14 cellular contexts compared by ENCODE assay signal in genomic region chr10:93757136-93757535, GRCh38. TPM values are rescaled to one million over a fixed set of nuclear protein-coding genes. Genes with fewer than 3 reads are reported as not detected.
DNase-seq lines count a peak whose midpoint lies in the region; ATAC-seq, FAIRE-seq and TF ChIP-seq lines count a peak whose summit lies in the region.
"Had no signal": no experiment of that assay in that cellular context is flagged by ENCODE, and none has a peak within 500 bp of the region (broad histone marks: within the 10 kb centered on the region; RNA-seq: fewer than 3 reads in every experiment).

No MANE protein-coding gene starts in this region.

- H3K4me3 ChIP-seq in GM12878, result no peak overlapping the region
- H3K4me3 ChIP-seq in gastrocnemius medialis, result peak overlapping the region in 2 of 4 donors; percentile 36 to 47
- no peak overlapping the region for H3K4me3 ChIP-seq in foreskin fibroblast (ENCODE audit: low read depth in 1 of 2, low read length in 2 of 2)

- peak; percentile 52 for DNase-seq in H9
- DNase-seq in GM12878 (ENCODE audit: low read depth, low spot score), result no peak
- DNase-seq in islet precursor cell, result peak; percentile 91
- DNase-seq in gastrocnemius medialis, result peak in 1 of 2 donors; percentile 16
- no peak for DNase-seq in NCI-H82 (lab: John Stamatoyannopoulos, UW)
- no peak for DNase-seq in activated naive CD4-positive, alpha-beta T cell treated with anti-CD3 and anti-CD28 coated beads, Interleukin-2, amount 50 U/mL, for 16 hours
- no peak for DNase-seq in activated T-cell treated with anti-CD3 and anti-CD28 coated beads, Interleukin-2, amount 50 U/mL, for 24 hours
- DNase-seq in foreskin fibroblast, result no peak
- DNase-seq: activated CD4-positive, alpha-beta T cell treated with anti-CD3 and anti-CD28 coated beads, Interleukin-2, amount 50 U/mL, for 4 hours; activated naive CD4-positive, alpha-beta T cell; CD8-positive, alpha-beta T cell; NCI-H1930; T-helper 1 cell had no signal

- no peak overlapping the region for H2BK12ac ChIP-seq in H9 (ENCODE audit: insufficient read length, low read depth, low read length)

- H2BK120ac ChIP-seq in H9 (ENCODE audit: low read depth, low read length, poor library complexity, severe bottlenecking), result no peak overlapping the region

- no peak overlapping the region for H4K5ac ChIP-seq in H9 (ENCODE audit: insufficient read length, low read depth, low read length)

- ATAC-seq in GM12878 (peak; percentile 26; the same call in 2 of the 3 replicates), gastrocnemius medialis (no peak)
- ATAC-seq: CD8-positive, alpha-beta T cell had no signal

- peaks cover 80 to 83% of the 10 kb centered on the region in 2 experiments for H3K4me1 Mint-ChIP-seq in H9
- H3K4me1 Mint-ChIP-seq in activated T-cell treated with anti-CD3 and anti-CD28 coated beads, Interleukin-2, amount 50 U/mL, for 24 hours (ENCODE audit: low read depth), result peaks cover 15% of the 10 kb centered on the region

- no peak overlapping the region for H2BK15ac ChIP-seq in H9 (ENCODE audit: low read depth, low read length)

- no peak overlapping the region for H2BK20ac ChIP-seq in H9 (ENCODE audit: low read depth, low read length, poor library complexity, severe bottlenecking)

- peaks cover 13% of the 10 kb centered on the region; the same call in 1 of the 2 replicates for H3K4me1 ChIP-seq in H9 (ENCODE audit: insufficient read depth, low read length)
- no peaks in the 10 kb centered on the region for H3K4me1 ChIP-seq in GM12878 (ENCODE audit: control insufficient read depth, insufficient read depth, low read length)
- H3K4me1 ChIP-seq in gastrocnemius medialis, result peaks cover 0 to 22% of the 10 kb centered on the region in 2 donors

- no peaks in the 10 kb centered on the region for H3K23me2 ChIP-seq in H9 (ENCODE audit: insufficient read length, low read depth, low read length, poor library complexity, severe bottlenecking)

- H4K20me1 ChIP-seq in H9 (ENCODE audit: control insufficient read depth, insufficient read depth, insufficient read length) (no peaks in the 10 kb centered on the region), GM12878 (ENCODE audit: control insufficient read depth, insufficient read depth) (no peaks in the 10 kb centered on the region)

- H2AFZ ChIP-seq in H9 (ENCODE audit: low read length) (no peak overlapping the region), GM12878 (ENCODE audit: control insufficient read depth, low read depth, low read length) (no peak overlapping the region)

- no TSS peak for BruUV-seq in GM12878 (replicated peaks; lab: Mats Ljungman, UMichigan)

- RAD21 ChIA-PET in GM12878 (lab: Charles Lee; ENCODE audit: unreplicated experiment), result no interaction called here

- H3K9me3 ChIP-seq in H9 (ENCODE audit: control insufficient read depth, low read depth, low read length) (no peaks in the 10 kb centered on the region), GM12878 (replicated peaks; ENCODE audit: control insufficient read depth, insufficient read depth, low read length) (no peaks in the 10 kb centered on the region; the same call in 2 of the 3 replicates), gastrocnemius medialis (no peaks in the 10 kb centered on the region)

- H3K4me2 ChIP-seq in H9 (ENCODE audit: insufficient read depth, insufficient read length, low read length) (no peak overlapping the region), GM12878 (ENCODE audit: control insufficient read depth, insufficient read depth) (no peak overlapping the region)

- no peaks in the 10 kb centered on the region for H3K36me3 ChIP-seq in GM12878 (ENCODE audit: control insufficient read depth in 2 of 2, insufficient read depth in 2 of 2, low read length in 1 of 2)
- H3K36me3 ChIP-seq in gastrocnemius medialis, result no peaks in the 10 kb centered on the region

- H3K27me3 ChIP-seq in H9 (ENCODE audit: insufficient read depth, low read length) (no peaks in the 10 kb centered on the region), GM12878 (replicated peaks in 1 of 2; ENCODE audit: control insufficient read depth in 2 of 2, insufficient read depth in 2 of 2, low read length in 1 of 2) (peaks cover 0 to 8% of the 10 kb centered on the region in 2 experiments; a peak in 2 of 4 replicates), gastrocnemius medialis (no peaks in the 10 kb centered on the region)

- no peak for TF ChIP-seq EP300 in GM12878 (IDR thresholded peaks at IDR 0.05; ENCODE audit: borderline replicate concordance in 1 of 2, control insufficient read depth in 1 of 2, low read depth in 2 of 2, low read length in 2 of 2)

- no peak overlapping the region for H2BK5ac ChIP-seq in H9 (ENCODE audit: insufficient read length, low read length)

- H3K9ac ChIP-seq in H9 (ENCODE audit: extremely low read depth, insufficient read length, low read length) (no peak overlapping the region), GM12878 (ENCODE audit: control insufficient read depth, insufficient read depth, low read length) (no peak overlapping the region)

- H3K27me3 Mint-ChIP-seq in H9 (ENCODE audit: low read depth), result peaks cover 55% of the 10 kb centered on the region
- H3K27me3 Mint-ChIP-seq in activated T-cell treated with anti-CD3 and anti-CD28 coated beads, Interleukin-2, amount 50 U/mL, for 24 hours, result peaks cover 48% of the 10 kb centered on the region

- no peak for TF ChIP-seq RAD21 in GM12878 (IDR thresholded peaks at IDR 0.05; ENCODE audit: insufficient read depth, low read depth, low read length)

- H3K18ac ChIP-seq in H9 (ENCODE audit: insufficient read length, low read depth, low read length), result no peak overlapping the region

- H2AK5ac ChIP-seq in H9 (ENCODE audit: insufficient read length, low read length), result no peak overlapping the region

- no peak overlapping the region for H3K4me3 Mint-ChIP-seq in H9
- H3K4me3 Mint-ChIP-seq in activated T-cell treated with anti-CD3 and anti-CD28 coated beads, Interleukin-2, amount 50 U/mL, for 24 hours, result no peak overlapping the region
- H3K4me3 Mint-ChIP-seq: CD8-positive, alpha-beta T cell; IgD-negative memory B cell had no signal

- SMC1A ChIA-PET in GM12878 (lab: Charles Lee; ENCODE audit: uncharacterized antibody, unreplicated experiment), result interaction anchor here (1.5 kb wide), 1 partner anchor 55 kb away, joined by 7 read pairs; the partner anchor contains the start of gene FRA10AC1

- H3K4ac ChIP-seq in H9 (ENCODE audit: low read depth, low read length), result no peak overlapping the region

- H3K14ac ChIP-seq in H9 (ENCODE audit: insufficient read depth, low read length), result no peak overlapping the region

- no peak for TF ChIP-seq POLR2A in GM12878 (IDR thresholded peaks at IDR 0.05; ENCODE audit: low read depth, low read length)
- no peak for TF ChIP-seq POLR2A in gastrocnemius medialis (IDR thresholded peaks at IDR 0.05)

- no peak overlapping the region for H3T11ph ChIP-seq in H9 (ENCODE audit: low read length)

- intact Hi-C loops in GM12878 (cut with micrococcal nuclease; ENCODE audit: unreplicated experiment), result loop anchor here (5.0 kb wide), 1 partner anchor 55 kb away; the partner anchor contains the start of gene FRA10AC1
- intact Hi-C loops in gastrocnemius medialis (cut with DNase I; ENCODE audit: low total_unique reads), result loop anchor here (5.0 kb wide), 1 partner anchor 55 kb away; no protein-coding TSS in a partner anchor

- in situ Hi-C loops in GM12878 (cut with MboI) (no loop called here), gastrocnemius medialis (cut with MboI; ENCODE audit: low sequenced_read_pairs in 4 of 4) (no loop called here)

- no peaks in the 10 kb centered on the region for H3K79me1 ChIP-seq in H9 (ENCODE audit: insufficient read depth, low read depth, low read length, poor library complexity, severe bottlenecking)

- H4K8ac ChIP-seq in H9 (replicated peaks; ENCODE audit: insufficient read length, low read depth, low read length), result no peak overlapping the region

- no peak overlapping the region for H4K91ac ChIP-seq in H9 (ENCODE audit: insufficient read length, low read depth, low read length)

- H3K27ac ChIP-seq in H9 (ENCODE audit: insufficient read length, low read depth, low read length), result no peak overlapping the region
- H3K27ac ChIP-seq in GM12878 (ENCODE audit: control insufficient read depth, insufficient read depth), result no peak overlapping the region
- H3K27ac ChIP-seq in gastrocnemius medialis, result peak overlapping the region in 3 of 4 donors; percentile 53 to 76 (median 76)

- no peak overlapping the region for H3K23ac ChIP-seq in H9 (ENCODE audit: insufficient read length, low read depth, low read length)

- WGBS in H9 (ENCODE audit: extremely low coverage, insufficient read length, low lambda C conversion rate), result no CpG with 5 or more reads among the region's 5 CpGs
- 22% methylated on average over 5 of the region's 5 CpGs for WGBS in GM12878 (ENCODE audit: insufficient coverage, insufficient replicate concordance, low lambda C conversion rate, missing lambda C conversion rate)

- no peak for FAIRE-seq in GM12878 (lab: Jason Lieb, UNC)

- peak overlapping the region in 1 of 3 experiments; percentile 32; a peak in 1 of 7 replicates for H3K27ac Mint-ChIP-seq in H9
- no peak overlapping the region for H3K27ac Mint-ChIP-seq in activated T-cell treated with anti-CD3 and anti-CD28 coated beads, Interleukin-2, amount 50 U/mL, for 24 hours
- H3K27ac Mint-ChIP-seq: CD8-positive, alpha-beta T cell; IgD-negative memory B cell had no signal

- H3K79me2 ChIP-seq in H9 (ENCODE audit: insufficient read depth, low read length) (no peaks in the 10 kb centered on the region), GM12878 (ENCODE audit: control insufficient read depth, insufficient read depth, low read length) (no peaks in the 10 kb centered on the region)

- CTCF ChIA-PET in GM12878 (lab: Yijun Ruan, JAX), result interaction anchor here (1.3 to 1.5 kb wide), 3 partner anchors 8 to 27 kb away, joined by 3 to 4 read pairs (median 3); no protein-coding TSS in a partner anchor

- no peak overlapping the region for H3K56ac ChIP-seq in H9 (ENCODE audit: insufficient read length, low read depth, low read length)

- no peaks in the 10 kb centered on the region for H3K36me3 Mint-ChIP-seq in H9 (ENCODE audit: insufficient read depth in 1 of 3, low read depth in 3 of 3)
- no peaks in the 10 kb centered on the region for H3K36me3 Mint-ChIP-seq in activated T-cell treated with anti-CD3 and anti-CD28 coated beads, Interleukin-2, amount 50 U/mL, for 24 hours (ENCODE audit: low read depth)
- H3K36me3 Mint-ChIP-seq: CD8-positive, alpha-beta T cell; IgD-negative memory B cell had no signal

- no peaks in the 10 kb centered on the region; a peak in 2 of 5 replicates for H3K9me3 Mint-ChIP-seq in H9
- no peaks in the 10 kb centered on the region for H3K9me3 Mint-ChIP-seq in activated T-cell treated with anti-CD3 and anti-CD28 coated beads, Interleukin-2, amount 50 U/mL, for 24 hours
- H3K9me3 Mint-ChIP-seq: CD8-positive, alpha-beta T cell; IgD-negative memory B cell had no signal

- peak; percentile 27; the same call in 1 of the 3 replicates for TF ChIP-seq CTCF in H9 (conservative IDR thresholded peaks at IDR 0.05)
- TF ChIP-seq CTCF in GM12878 (IDR thresholded peaks at IDR 0.05 in 2 of 3, conservative IDR thresholded peaks at IDR 0.05 in 1 of 3; ENCODE audit: control insufficient read depth in 2 of 3, extremely low read depth in 1 of 3, insufficient read depth in 1 of 3, low read depth in 3 of 3, low read length in 3 of 3), result peak in 1 of 3 experiments; percentile 16; a peak in 1 of 6 replicates
- TF ChIP-seq CTCF in gastrocnemius medialis (IDR thresholded peaks at IDR 0.05 in 4 of 5, conservative IDR thresholded peaks at IDR 0.05 in 1 of 5), result peak in 1 of 5 experiments; percentile 9
- TF ChIP-seq CTCF in foreskin fibroblast (IDR thresholded peaks at IDR 0.05; ENCODE audit: low read depth, low read length), result no peak

- POLR2A ChIA-PET in GM12878 (lab: Charles Lee), result no interaction called here

RNA-seq across cellular contexts. Expression of gene LGI1, which starts 0.6 kb away (rescaled TPM):
- total RNA-seq in H9 (2021) (1.1 and 1.2 TPM in 2 replicates), GM12878 (2014; rRNA removed) (not detected in 2 replicates), GM12878 (2014; rRNA removed; fragmentation: Illumina TruSeq; extraction: Trizol) (not detected in 2 replicates), GM12878 (2021) (not detected in 2 replicates), gastrocnemius medialis (10 to 100 TPM in 1 of 4 donors, under 1 TPM in 1, not detected in 2; 0.33 to 12.6 TPM)
- total RNA-seq in GM12878 (2013; cell fraction: nucleolus; rRNA removed), result not detected in 2 replicates
- not detected for polyA plus RNA-seq in GM12878 (2011; ENCODE audit: low read depth)
- polyA plus RNA-seq in GM12878 (2011; rRNA removed) (0.04 TPM in 1 of 2 replicates, not detected in the other), GM12878 (2014; fragmentation: Illumina TruSeq; extraction: Trizol) (not detected in 2 replicates), GM12878 (2014; fragmentation: Nextera tagmentation; extraction: Ambion mirVana) (not detected), GM12878 (2014; rRNA removed) (not detected in 2 replicates), GM12878 (2016; fragmentation: Nextera tagmentation; extraction: Ambion mirVana) (not detected)
- polyA plus RNA-seq in GM12878 (2011; cell fraction: cytosol; rRNA removed), result 0.16 TPM in 1 of 2 replicates, not detected in the other
- not detected in 2 replicates for polyA plus RNA-seq in GM12878 (2011; cell fraction: nucleus; rRNA removed)
- polyA plus RNA-seq in GM12878 (2012), result 0.06 TPM in 1 of 2 replicates, not detected in the other
- not detected in 2 replicates for polyA minus RNA-seq in GM12878 (2011; rRNA and poly(A)+ RNA removed)
- not detected in 2 replicates for polyA minus RNA-seq in GM12878 (2011; cell fraction: cytosol; rRNA and poly(A)+ RNA removed)
- polyA minus RNA-seq in GM12878 (2011; cell fraction: nucleus; rRNA and poly(A)+ RNA removed), result not detected in 2 replicates
- total RNA-seq: CD8-positive, alpha-beta T cell had no signal
- polyA plus RNA-seq: IgD-negative memory B cell had no signal

RNA-seq across cellular contexts. Expression of gene FRA10AC1, which starts 54.7 kb away (rescaled TPM):
- 11.7 and 12.4 TPM in 2 replicates for total RNA-seq in H9 (2021)
- total RNA-seq in GM12878 (2013; cell fraction: nucleolus; rRNA removed), result 120 and 179 TPM in 2 replicates
- 8.5 and 8.9 TPM in 2 replicates for total RNA-seq in GM12878 (2014; rRNA removed)
- 9.8 and 11.0 TPM in 2 replicates for total RNA-seq in GM12878 (2014; rRNA removed; fragmentation: Illumina TruSeq; extraction: Trizol)
- total RNA-seq in GM12878 (2021), result 7.3 and 9.7 TPM in 2 replicates
- polyA plus RNA-seq in GM12878 (2011; ENCODE audit: low read depth), result 3.8 TPM
- 18.1 and 33.3 TPM in 2 replicates for polyA plus RNA-seq in GM12878 (2011; rRNA removed)
- polyA plus RNA-seq in GM12878 (2011; cell fraction: cytosol; rRNA removed), result 2.0 and 10.9 TPM in 2 replicates
- polyA plus RNA-seq in GM12878 (2011; cell fraction: nucleus; rRNA removed), result 20.2 and 26.3 TPM in 2 replicates
- 11.8 and 15.9 TPM in 2 replicates for polyA plus RNA-seq in GM12878 (2012)
- 13.3 and 20.6 TPM in 2 replicates for polyA plus RNA-seq in GM12878 (2014; fragmentation: Illumina TruSeq; extraction: Trizol)
- polyA plus RNA-seq in GM12878 (2014; fragmentation: Nextera tagmentation; extraction: Ambion mirVana), result 10 to 100 TPM in 1 of 2 experiments, 1 to 10 TPM in 1; 5.3 to 10.8 TPM
- 6.6 and 10.0 TPM in 2 replicates for polyA plus RNA-seq in GM12878 (2014; rRNA removed)
- polyA plus RNA-seq in GM12878 (2016; fragmentation: Nextera tagmentation; extraction: Ambion mirVana), result 10 to 100 TPM in 1 of 2 experiments, 1 to 10 TPM in 1; 9.8 to 11.0 TPM
- 8.3 and 8.4 TPM in 2 replicates for polyA minus RNA-seq in GM12878 (2011; rRNA and poly(A)+ RNA removed)
- polyA minus RNA-seq in GM12878 (2011; cell fraction: cytosol; rRNA and poly(A)+ RNA removed), result 2.8 and 3.1 TPM in 2 replicates
- polyA minus RNA-seq in GM12878 (2011; cell fraction: nucleus; rRNA and poly(A)+ RNA removed), result 21.9 and 34.9 TPM in 2 replicates
- total RNA-seq in gastrocnemius medialis, result 10 to 100 TPM in 1 of 4 donors, 1 to 10 TPM in 3; 4.9 to 10.5 (median 5.5) TPM

Comparison
In these comparisons a context has a peak if more than half of its experiments do, and no peak if none do; other contexts are left out.
1. DNase-seq: peak in H9 (single experiment) and islet precursor cell (single experiment); none in GM12878 (single experiment), NCI-H82 (single experiment), activated naive CD4-positive, alpha-beta T cell treated with anti-CD3 and anti-CD28 coated beads, Interleukin-2, amount 50 U/mL, for 16 hours (single experiment), activated T-cell treated with anti-CD3 and anti-CD28 coated beads, Interleukin-2, amount 50 U/mL, for 24 hours (single experiment) and foreskin fibroblast (0 of 2).
2. H3K27ac ChIP-seq: peak in gastrocnemius medialis (3 of 4); none in H9 (single experiment) and GM12878 (single experiment).